8 cellular contexts compared by ENCODE assay signal in genomic region chr7:100243385-100243784, GRCh38. TPM values are rescaled to one million over a fixed set of nuclear protein-coding genes. Genes with fewer than 3 reads are reported as not detected.
DNase-seq lines count a peak whose midpoint lies in the region; ATAC-seq and TF ChIP-seq lines count a peak whose summit lies in the region.
"Not testable (repeated sequence)": the region's sequence is repeated elsewhere in the genome, so short reads cannot be mapped to it uniquely, and the experiment has no call there.

No MANE protein-coding gene starts in this region.

- not testable (repeated sequence) for H3K14ac ChIP-seq in mesenchymal stem cell (ENCODE audit: low read length in 2 of 2)

- H3K79me1 ChIP-seq in mesenchymal stem cell (replicated peaks; ENCODE audit: low read length, poor library complexity, severe bottlenecking) = peaks cover 15% of the 10 kb centered on the region

- H3K27me3 Mint-ChIP-seq in CD4-positive, alpha-beta T cell; activated T-helper 1 cell treated with anti-CD3 and anti-CD28 coated beads, Interleukin-12 subunit alpha, Interleukin-12 subunit beta, Interleukin-2, Interleukin-4 antibody, amounts not matched to agents 30 ng/mL and 10 ng/mL and 1 ng/mL, durations not matched to agents 14 hours and 24 hours and 36 hours (ENCODE audit: insufficient read depth): not testable (repeated sequence)

- not testable (repeated sequence) for H2AK5ac ChIP-seq in mesenchymal stem cell (ENCODE audit: low read length, severe bottlenecking)

- not testable (repeated sequence) for H4K8ac ChIP-seq in mesenchymal stem cell (ENCODE audit: low read length)

- not testable (repeated sequence) for H3K4me3 Mint-ChIP-seq in CD4-positive, alpha-beta T cell
- H3K4me3 Mint-ChIP-seq in activated T-helper 1 cell treated with anti-CD3 and anti-CD28 coated beads, Interleukin-12 subunit alpha, Interleukin-12 subunit beta, Interleukin-2, Interleukin-4 antibody, amounts not matched to agents 30 ng/mL and 10 ng/mL and 1 ng/mL, durations not matched to agents 14 hours and 24 hours and 36 hours = peak overlapping the region; percentile 10

- not testable (repeated sequence) for H2BK15ac ChIP-seq in mesenchymal stem cell (ENCODE audit: low read depth, poor library complexity, severe bottlenecking)

- peaks cover 12% of the 10 kb centered on the region for H3K4me1 Mint-ChIP-seq in CD4-positive, alpha-beta T cell (ENCODE audit: low read depth)
- H3K4me1 Mint-ChIP-seq in activated T-helper 1 cell treated with anti-CD3 and anti-CD28 coated beads, Interleukin-12 subunit alpha, Interleukin-12 subunit beta, Interleukin-2, Interleukin-4 antibody, amounts not matched to agents 30 ng/mL and 10 ng/mL and 1 ng/mL, durations not matched to agents 14 hours and 24 hours and 36 hours (ENCODE audit: low read depth) = peaks cover 12% of the 10 kb centered on the region

- not testable (repeated sequence) for H2AFZ ChIP-seq in mesenchymal stem cell (ENCODE audit: low read depth, low read length)

- H2BK120ac ChIP-seq in mesenchymal stem cell (ENCODE audit: low read depth, low read length) = not testable (repeated sequence)

- H3K9me3 ChIP-seq in CD4-positive, alpha-beta T cell (ENCODE audit: control insufficient read depth, low read length); mesenchymal stem cell (ENCODE audit: control insufficient read depth, low read length): not testable (repeated sequence)

- CTCF ChIA-PET in CD4-positive, alpha-beta T cell (lab: Charles Lee) = not testable (repeated sequence)

- DNase-seq in CD4-positive, alpha-beta T cell = peak in 2 of 10 experiments; percentile 35 to 41
- DNase-seq in NCI-H2029 (lab: John Stamatoyannopoulos, UW) = peak; percentile 21
- DNase-seq in activated T-helper 1 cell treated with anti-CD3 and anti-CD28 coated beads, Interleukin-12 subunit alpha, Interleukin-12 subunit beta, Interleukin-2, Interleukin-4 antibody, amounts not matched to agents 30 ng/mL and 10 ng/mL and 1 ng/mL, durations not matched to agents 14 hours and 24 hours and 36 hours (ENCODE audit: low spot score) = peak; percentile 56
- DNase-seq in dermis microvascular lymphatic vessel endothelial cell (ENCODE audit: low read depth in 2 of 2) = peak; percentile 5 to 68
- DNase-seq in mesenchymal stem cell = peak; percentile 56
- peak; percentile 27 to 68 (median 60) for DNase-seq in stimulated activated CD4-positive, alpha-beta T cell treated with anti-CD3 and anti-CD28 coated beads, TNF-alpha, amount 100 ng/mL, for 48 hours (ENCODE audit: low read depth in 3 of 3)

- ATAC-seq in CD4-positive, alpha-beta T cell (ENCODE audit: poor library complexity) = peak; percentile 52
- ATAC-seq in GM21723 (IDR thresholded peaks at IDR 0.05; ENCODE audit: unreplicated experiment) = peak; percentile 73
- ATAC-seq in activated CD4-positive, CD25-positive, alpha-beta regulatory T cell treated with anti-CD3 and anti-CD28 coated beads, Interleukin-2, amount 50 U/mL, for 24 hours = peak; percentile 97

- not testable (repeated sequence) for TF ChIP-seq CTCF in CD4-positive, alpha-beta T cell (IDR thresholded peaks at IDR 0.05)

- H3K27me3 ChIP-seq in CD4-positive, alpha-beta T cell (ENCODE audit: control insufficient read depth, insufficient read depth, low read length); mesenchymal stem cell (ENCODE audit: control insufficient read depth in 1 of 2, insufficient read depth in 1 of 2, low read length in 2 of 2): not testable (repeated sequence)

- H3K18ac ChIP-seq in mesenchymal stem cell (ENCODE audit: low read depth in 1 of 2, low read length in 2 of 2) = peak overlapping the region in 1 of 2 experiments; percentile 34

- 85% methylated on average over 10 of the region's 12 CpGs for WGBS in mesenchymal stem cell

- not testable (repeated sequence) for H2BK5ac ChIP-seq in mesenchymal stem cell (ENCODE audit: low read depth, low read length, poor library complexity, severe bottlenecking)

- H3K4me2 ChIP-seq in mesenchymal stem cell (ENCODE audit: low read length, poor library complexity, severe bottlenecking) = not testable (repeated sequence)

- H3K36me3 Mint-ChIP-seq in CD4-positive, alpha-beta T cell (ENCODE audit: low read depth); activated T-helper 1 cell treated with anti-CD3 and anti-CD28 coated beads, Interleukin-12 subunit alpha, Interleukin-12 subunit beta, Interleukin-2, Interleukin-4 antibody, amounts not matched to agents 30 ng/mL and 10 ng/mL and 1 ng/mL, durations not matched to agents 14 hours and 24 hours and 36 hours (ENCODE audit: low read depth): not testable (repeated sequence)

- not testable (repeated sequence) for H3K27ac Mint-ChIP-seq in CD4-positive, alpha-beta T cell
- H3K27ac Mint-ChIP-seq in activated T-helper 1 cell treated with anti-CD3 and anti-CD28 coated beads, Interleukin-12 subunit alpha, Interleukin-12 subunit beta, Interleukin-2, Interleukin-4 antibody, amounts not matched to agents 30 ng/mL and 10 ng/mL and 1 ng/mL, durations not matched to agents 14 hours and 24 hours and 36 hours = peak overlapping the region; percentile 86

- not testable (repeated sequence) for H2BK12ac ChIP-seq in mesenchymal stem cell (ENCODE audit: low read length in 2 of 2)

- peaks cover 16% of the 10 kb centered on the region for H3K4me1 ChIP-seq in mesenchymal stem cell (ENCODE audit: control insufficient read depth, insufficient read depth, low read depth, low read length)

- H3K4me3 ChIP-seq in mesenchymal stem cell (ENCODE audit: insufficient read depth in 1 of 2, low read depth in 1 of 2, low read length in 2 of 2) = not testable (repeated sequence)

- not testable (repeated sequence) for H3K4ac ChIP-seq in mesenchymal stem cell (ENCODE audit: low read depth in 1 of 2, low read length in 2 of 2)

- H4K91ac ChIP-seq in mesenchymal stem cell (ENCODE audit: low read length) = not testable (repeated sequence)

- not testable (repeated sequence) for H3K9me3 Mint-ChIP-seq in CD4-positive, alpha-beta T cell; activated T-helper 1 cell treated with anti-CD3 and anti-CD28 coated beads, Interleukin-12 subunit alpha, Interleukin-12 subunit beta, Interleukin-2, Interleukin-4 antibody, amounts not matched to agents 30 ng/mL and 10 ng/mL and 1 ng/mL, durations not matched to agents 14 hours and 24 hours and 36 hours

- H3K27ac ChIP-seq in CD4-positive, alpha-beta T cell (ENCODE audit: low read depth, low read length); mesenchymal stem cell (ENCODE audit: low read length, poor library complexity, severe bottlenecking): not testable (repeated sequence)

- not testable (repeated sequence) for H3K23ac ChIP-seq in mesenchymal stem cell (ENCODE audit: low read length in 2 of 2)

- POLR2A ChIA-PET in CD4-positive, alpha-beta T cell (lab: Charles Lee) = not testable (repeated sequence)

- H3K9ac ChIP-seq in mesenchymal stem cell (ENCODE audit: low read length) = not testable (repeated sequence)

- intact Hi-C loops in CD4-positive, alpha-beta T cell (cut with DNase I, micrococcal nuclease); activated T-helper 1 cell treated with anti-CD3 and anti-CD28 coated beads, Interleukin-12 subunit alpha, Interleukin-12 subunit beta, Interleukin-2, Interleukin-4 antibody, amounts not matched to agents 30 ng/mL and 10 ng/mL and 1 ng/mL, durations not matched to agents 14 hours and 24 hours and 36 hours (cut with micrococcal nuclease): not testable (repeated sequence)

- H3K36me3 ChIP-seq in mesenchymal stem cell (ENCODE audit: control insufficient read depth in 1 of 2, insufficient read depth in 2 of 2, low read depth in 1 of 2, low read length in 2 of 2) = not testable (repeated sequence)

RNA-seq across cellular contexts. Expression of gene PVRIG, which starts 23.6 kb away (rescaled TPM):
- 10 to 100 TPM; 30.1 to 33.2 TPM for total RNA-seq in CD4-positive, alpha-beta T cell
- 30.5 and 31.2 TPM in 2 replicates for total RNA-seq in activated T-helper 1 cell treated with anti-CD3 and anti-CD28 coated beads, Interleukin-12 subunit alpha, Interleukin-12 subunit beta, Interleukin-2, Interleukin-4 antibody, amounts not matched to agents 30 ng/mL and 10 ng/mL and 1 ng/mL, durations not matched to agents 14 hours and 24 hours and 36 hours
- total RNA-seq in dermis microvascular lymphatic vessel endothelial cell = not detected in 2 replicates
- not detected for polyA plus RNA-seq in mesenchymal stem cell (2013, experiment 1 of 2)
- not detected for polyA plus RNA-seq in mesenchymal stem cell (2013, experiment 2 of 2)

Comparison
In these comparisons a context has a peak if more than half of its experiments do, and no peak if none do; other contexts are left out.
1. RNA of gene PVRIG, which starts 23.6 kb away (total RNA-seq): 30.1 to 33.2 TPM in CD4-positive, alpha-beta T cell and 30.5 to 31.2 TPM in activated T-helper 1 cell treated with anti-CD3 and anti-CD28 coated beads, Interleukin-12 subunit alpha, Interleukin-12 subunit beta, Interleukin-2, Interleukin-4 antibody, amounts not matched to agents 30 ng/mL and 10 ng/mL and 1 ng/mL, durations not matched to agents 14 hours and 24 hours and 36 hours; not detected in dermis microvascular lymphatic vessel endothelial cell; every median in the first group is over 10 times any median in the second.
2. Peak in every context shown above with its lines, with median percentiles within 50 percentile points of each other: ATAC-seq.